ENCODE assay signal across 19 cellular contexts in the genomic region with DNA sequence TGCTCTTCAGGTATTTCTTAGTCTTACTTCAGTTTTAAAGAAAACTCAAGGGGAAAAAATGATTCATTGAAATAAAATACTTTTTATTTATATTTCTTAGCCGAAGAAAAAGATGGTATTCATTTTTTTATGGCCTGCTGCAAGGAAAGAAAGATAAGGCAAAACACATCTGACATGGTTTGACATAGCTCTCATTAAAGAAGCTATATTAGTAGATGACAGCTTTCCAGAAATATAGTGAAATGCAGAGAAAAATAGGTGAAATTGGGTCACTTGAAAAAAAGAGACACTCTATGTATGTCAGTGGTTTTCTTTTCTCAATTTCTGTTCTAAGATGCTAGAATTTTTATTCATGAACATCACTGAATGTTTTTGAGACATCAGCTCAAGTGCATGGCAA.
DNase-seq lines count a peak whose midpoint lies in the region; ATAC-seq, FAIRE-seq and TF ChIP-seq lines count a peak whose summit lies in the region.
"Had no signal": no experiment of that assay in that cellular context is flagged by ENCODE, and none has a peak within 500 bp of the region (broad histone marks: within the 10 kb centered on the region; RNA-seq: fewer than 3 reads in every experiment).

No MANE protein-coding gene starts in this region.

- ATAC-seq in WTC11 (no peak), GM18498 (IDR thresholded peaks at IDR 0.05; ENCODE audit: unreplicated experiment) (no peak), HG02870 (IDR thresholded peaks at IDR 0.05; ENCODE audit: unreplicated experiment) (no peak)

- CTCF ChIA-PET in WTC11 (lab: Charles Lee): no interaction called here

- H3K27me3 Mint-ChIP-seq in WTC11 (ENCODE audit: low read depth): no peaks in the 10 kb centered on the region
- no peaks in the 10 kb centered on the region for H3K27me3 Mint-ChIP-seq in nephron (ENCODE audit: low read depth)
- H3K27me3 Mint-ChIP-seq: B cell; CD4-positive, CD25-positive, alpha-beta regulatory T cell; CD8-positive, alpha-beta memory T cell had no signal

- no peak overlapping the region for H3K4me3 Mint-ChIP-seq in WTC11
- H3K4me3 Mint-ChIP-seq in nephron: no peak overlapping the region
- H3K4me3 Mint-ChIP-seq: B cell; CD4-positive, CD25-positive, alpha-beta regulatory T cell; CD8-positive, alpha-beta memory T cell had no signal

- H3K9me3 Mint-ChIP-seq in WTC11 (no peaks in the 10 kb centered on the region), nephron (no peaks in the 10 kb centered on the region)

- H3K27ac Mint-ChIP-seq in WTC11 (peak overlapping the region; percentile 71; the same call in 1 of the 2 replicates), nephron (peak overlapping the region in 2 of 3 experiments; percentile 5 to 58)
- H3K27ac Mint-ChIP-seq: B cell; CD4-positive, CD25-positive, alpha-beta regulatory T cell; CD8-positive, alpha-beta memory T cell had no signal

- DNase-seq in WTC11 (ENCODE audit: low spot score) (no peak), mesenteric fat pad (ENCODE audit: low spot score) (no peak)
- DNase-seq: CD4-positive, CD25-positive, alpha-beta regulatory T cell; CD8-positive, alpha-beta memory T cell; DMS53; DMS79 treated with DMSO at 0.1 percent for 48 hours; GF-D8; GM23248; H7; HCEC 1CT had no signal

- POLR2A ChIA-PET in WTC11 (lab: Charles Lee): no interaction called here

- H3K4me1 Mint-ChIP-seq in WTC11 (peaks cover 32% of the 10 kb centered on the region), nephron (peaks cover 13% of the 10 kb centered on the region)
- H3K4me1 Mint-ChIP-seq: B cell; CD4-positive, CD25-positive, alpha-beta regulatory T cell; CD8-positive, alpha-beta memory T cell had no signal

- TF ChIP-seq CTCF in WTC11 (IDR thresholded peaks at IDR 0.05): no peak
- TF ChIP-seq CTCF in nephron (IDR thresholded peaks at IDR 0.05; ENCODE audit: unreplicated experiment in 3 of 3): no peak

- peak; percentile 5 for FAIRE-seq in colon (lab: Jason Lieb, UNC)
- FAIRE-seq: A204.1, D721Med, GM12891, H1 had no signal

- H3K36me3 Mint-ChIP-seq in WTC11 (peaks cover 10% of the 10 kb centered on the region), nephron (ENCODE audit: low read depth) (peaks cover 32% of the 10 kb centered on the region)
- H3K36me3 Mint-ChIP-seq: CD4-positive, CD25-positive, alpha-beta regulatory T cell; CD8-positive, alpha-beta memory T cell had no signal

TF ChIP-seq in WTC11, 78 proteins besides CTCF, POLR2A, EP300 and RAD21:
- TF ChIP-seq PRRX2 (CRISPR knock-in tag; IDR thresholded peaks at IDR 0.05) (no peak), HMGA2 (CRISPR knock-in tag; IDR thresholded peaks at IDR 0.05) (no peak)
- TF ChIP-seq, protein P1, sequence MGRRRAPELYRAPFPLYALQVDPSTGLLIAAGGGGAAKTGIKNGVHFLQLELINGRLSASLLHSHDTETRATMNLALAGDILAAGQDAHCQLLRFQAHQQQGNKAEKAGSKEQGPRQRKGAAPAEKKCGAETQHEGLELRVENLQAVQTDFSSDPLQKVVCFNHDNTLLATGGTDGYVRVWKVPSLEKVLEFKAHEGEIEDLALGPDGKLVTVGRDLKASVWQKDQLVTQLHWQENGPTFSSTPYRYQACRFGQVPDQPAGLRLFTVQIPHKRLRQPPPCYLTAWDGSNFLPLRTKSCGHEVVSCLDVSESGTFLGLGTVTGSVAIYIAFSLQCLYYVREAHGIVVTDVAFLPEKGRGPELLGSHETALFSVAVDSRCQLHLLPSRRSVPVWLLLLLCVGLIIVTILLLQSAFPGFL (CRISPR knock-in tag; IDR thresholded peaks at IDR 0.05; ENCODE audit: borderline replicate concordance): no peak
